In the genomic region with DNA sequence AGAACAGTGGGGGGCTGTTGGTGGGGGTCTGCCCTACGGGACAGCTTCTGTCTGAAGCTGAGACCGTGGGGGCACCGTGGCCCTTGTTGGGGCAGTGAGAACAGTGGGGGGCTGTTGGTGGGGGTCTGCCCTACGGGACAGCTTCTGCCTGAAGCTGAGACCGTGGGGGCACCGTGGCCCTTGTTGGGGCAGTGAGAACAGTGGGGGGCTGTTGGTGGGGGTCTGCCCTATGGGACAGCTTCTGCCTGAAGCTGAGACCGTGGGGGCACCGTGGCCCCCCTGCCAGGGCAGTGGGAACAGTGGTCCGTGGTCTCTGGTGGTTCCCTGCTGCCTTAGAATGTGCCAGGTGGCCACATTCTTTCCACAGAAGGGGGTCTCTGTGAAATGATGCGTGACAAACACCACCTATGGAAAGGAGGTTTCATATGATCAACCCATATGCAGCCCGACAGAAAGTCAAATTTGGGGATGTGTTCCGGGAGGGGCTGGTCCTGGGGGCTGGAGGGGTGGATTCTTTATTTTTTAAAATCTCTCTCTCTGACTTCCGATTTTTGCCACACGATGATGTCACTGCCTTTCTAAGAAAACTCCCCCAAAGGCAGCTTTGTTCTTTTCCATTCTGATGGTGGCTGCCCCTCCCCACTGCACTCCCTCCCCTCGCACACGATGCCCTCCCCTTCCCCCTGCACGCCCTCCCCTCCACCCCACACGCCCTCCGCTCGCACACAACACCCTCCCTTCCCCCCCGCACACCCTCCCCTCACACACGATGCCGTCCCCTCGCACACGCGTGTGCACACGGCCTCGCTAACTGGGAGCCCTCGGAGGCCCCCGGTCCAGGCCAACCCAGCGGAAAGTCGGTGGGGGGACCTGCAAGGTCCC, we compare ENCODE assay signal across 1 cellular context.
TF ChIP-seq lines count a peak whose summit lies in the region.

No MANE protein-coding gene starts in this region.

TF ChIP-seq in HepG2, 621 proteins besides CTCF, POLR2A, EP300 and RAD21:
- TF ChIP-seq SAP130 (CRISPR knock-in tag; IDR thresholded peaks at IDR 0.05; ENCODE audit: low read depth) (no peak), GZF1 (CRISPR knock-in tag; IDR thresholded peaks at IDR 0.05) (no peak), MEIS1 (CRISPR knock-in tag; IDR thresholded peaks at IDR 0.05; ENCODE audit: borderline replicate concordance) (no peak), SMAD3 (CRISPR knock-in tag; IDR thresholded peaks at IDR 0.05) (no peak), EHMT2 (IDR thresholded peaks at IDR 0.05; ENCODE audit: borderline replicate concordance, low read depth, low read length) (no peak), IKZF4 (CRISPR knock-in tag; IDR thresholded peaks at IDR 0.05; ENCODE audit: borderline replicate concordance, low read depth, not compliant biosample characterization) (no peak), BRCA1 (CRISPR knock-in tag; IDR thresholded peaks at IDR 0.05) (no peak), MAFK (conservative IDR thresholded peaks at IDR 0.05 in 1 of 2, IDR thresholded peaks at IDR 0.05 in 1 of 2; ENCODE audit: low read length in 2 of 2) (no peak)
- TF ChIP-seq, protein P1, sequence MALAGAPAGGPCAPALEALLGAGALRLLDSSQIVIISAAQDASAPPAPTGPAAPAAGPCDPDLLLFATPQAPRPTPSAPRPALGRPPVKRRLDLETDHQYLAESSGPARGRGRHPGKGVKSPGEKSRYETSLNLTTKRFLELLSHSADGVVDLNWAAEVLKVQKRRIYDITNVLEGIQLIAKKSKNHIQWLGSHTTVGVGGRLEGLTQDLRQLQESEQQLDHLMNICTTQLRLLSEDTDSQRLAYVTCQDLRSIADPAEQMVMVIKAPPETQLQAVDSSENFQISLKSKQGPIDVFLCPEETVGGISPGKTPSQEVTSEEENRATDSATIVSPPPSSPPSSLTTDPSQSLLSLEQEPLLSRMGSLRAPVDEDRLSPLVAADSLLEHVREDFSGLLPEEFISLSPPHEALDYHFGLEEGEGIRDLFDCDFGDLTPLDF (CRISPR knock-in tag; IDR thresholded peaks at IDR 0.05): no peak
